1 cellular context compared by ENCODE assay signal in the genomic region with DNA sequence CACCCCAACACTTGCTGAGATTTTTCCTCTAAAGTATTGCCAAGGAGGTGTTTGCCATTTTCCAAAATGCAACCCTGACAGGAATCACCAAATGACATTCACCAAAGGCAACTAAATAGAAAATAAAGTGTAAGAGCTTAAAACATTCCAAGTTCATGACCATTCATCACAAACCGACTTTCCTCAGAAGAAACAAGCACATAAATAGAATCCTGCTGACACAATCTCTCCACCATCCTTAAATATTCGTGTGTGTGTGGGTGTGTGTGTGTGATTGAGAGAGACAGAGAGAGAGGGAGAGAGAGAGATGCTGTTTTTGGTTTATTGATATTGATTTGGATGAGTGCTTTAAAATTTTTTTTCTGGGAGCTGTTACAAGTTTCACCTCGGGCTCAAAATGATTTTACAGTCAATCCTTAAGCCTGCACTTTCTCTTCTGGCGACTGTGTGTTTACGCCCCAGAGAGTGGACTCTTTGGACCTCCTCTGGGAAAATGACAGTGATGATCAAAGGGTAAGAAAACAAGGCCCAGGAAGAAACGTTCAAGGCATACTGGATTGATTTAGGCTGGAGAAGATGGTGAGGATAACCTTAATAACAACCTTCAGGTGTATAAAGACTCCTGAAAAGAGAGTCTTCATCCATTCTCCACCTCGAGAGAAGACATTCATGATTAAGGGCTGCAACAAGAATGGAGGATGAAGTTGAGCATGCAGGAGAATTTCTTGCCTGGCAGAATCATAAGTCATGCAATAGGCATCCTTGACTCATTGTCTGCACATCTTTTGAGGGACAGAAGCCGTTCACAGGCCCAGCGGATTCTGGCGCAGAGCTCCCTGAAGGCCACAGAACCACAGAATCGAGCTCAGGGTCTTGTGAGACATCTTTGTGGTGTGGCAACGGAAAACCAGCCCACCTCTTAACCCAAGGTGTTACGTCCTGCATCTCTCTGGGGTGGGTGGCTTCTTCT.
TF ChIP-seq lines count a peak whose summit lies in the region.

No MANE protein-coding gene starts in this region.

TF ChIP-seq in GM23338, 12 proteins besides CTCF, POLR2A, EP300 and RAD21 (continued from another document):
- TF ChIP-seq ZNF462 (CRISPR knock-in tag; IDR thresholded peaks at IDR 0.05) (no peak), STAT1 (IDR thresholded peaks at IDR 0.05; ENCODE audit: unreplicated experiment) (no peak), EZH2phosphoT487 (IDR thresholded peaks at IDR 0.05; ENCODE audit: unreplicated experiment) (no peak), REST (IDR thresholded peaks at IDR 0.05; ENCODE audit: unreplicated experiment) (no peak), NANOG (IDR thresholded peaks at IDR 0.05; ENCODE audit: borderline replicate concordance) (no peak), EZH2 (IDR thresholded peaks at IDR 0.05; ENCODE audit: low read depth, unreplicated experiment) (no peak)
TF ChIP-seq in GM23338: peak in this region for 0.
